8 cellular contexts compared by ENCODE assay signal in the genomic region with DNA sequence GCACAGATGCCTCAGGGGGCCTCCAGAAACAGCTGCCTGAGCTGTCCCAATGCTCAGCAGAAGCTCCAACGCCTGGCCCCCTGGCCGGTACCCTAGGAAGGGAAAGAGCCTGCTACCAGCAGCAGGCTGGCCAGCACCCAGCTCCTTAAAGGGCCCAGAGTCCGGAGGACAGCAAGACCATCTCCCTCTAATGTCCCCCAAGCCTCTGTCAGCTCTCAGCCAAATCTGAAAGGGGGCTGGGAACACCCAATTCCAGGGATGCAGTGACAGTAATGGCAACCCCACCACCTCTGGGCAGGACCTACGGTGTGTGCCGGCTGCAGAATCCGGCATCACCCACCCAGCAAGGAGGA. TPM values are rescaled to one million over a fixed set of nuclear protein-coding genes. Genes with fewer than 3 reads are reported as not detected.
DNase-seq lines count a peak whose midpoint lies in the region; ATAC-seq and TF ChIP-seq lines count a peak whose summit lies in the region.
"Had no signal": no experiment of that assay in that cellular context is flagged by ENCODE, and none has a peak within 500 bp of the region (broad histone marks: within the 10 kb centered on the region; RNA-seq: fewer than 3 reads in every experiment).

No MANE protein-coding gene starts in this region.

- H3K4me1 Mint-ChIP-seq in GM23338, result peaks cover 52% of the 10 kb centered on the region
- H3K4me1 Mint-ChIP-seq in stimulated activated effector memory CD8-positive, alpha-beta T cell treated with anti-CD3 and anti-CD28 coated beads, Interleukin-12 subunit alpha, Interleukin-12 subunit beta, amount 100 ng/mL, for 72 hours, result peaks cover 75% of the 10 kb centered on the region

- TF ChIP-seq POLR2A in erythroblast (IDR thresholded peaks at IDR 0.05; ENCODE audit: low read length), result no peak

- peak overlapping the region; percentile 68; the same call in 1 of the 2 replicates for H3K27ac ChIP-seq in GM23338 (ENCODE audit: low read depth)
- H3K27ac ChIP-seq in SU-DHL-6 (ENCODE audit: low read depth, low read length), result peak overlapping the region; percentile 99

- peaks cover 20% of the 10 kb centered on the region for H3K27me3 Mint-ChIP-seq in GM23338 (ENCODE audit: insufficient read depth, low read depth, poor library complexity)

- no peaks in the 10 kb centered on the region; the same call in 2 of the 3 replicates for H3K36me3 Mint-ChIP-seq in GM23338 (ENCODE audit: low read depth)
- peaks cover 84% of the 10 kb centered on the region for H3K36me3 Mint-ChIP-seq in stimulated activated effector memory CD8-positive, alpha-beta T cell treated with anti-CD3 and anti-CD28 coated beads, Interleukin-12 subunit alpha, Interleukin-12 subunit beta, amount 100 ng/mL, for 72 hours

- H3K4me2 ChIP-seq in GM23338, result peak overlapping the region; percentile 49; the same call in 1 of the 2 replicates
- peak overlapping the region; percentile 98 for H3K4me2 ChIP-seq in SU-DHL-6 (ENCODE audit: low read depth, low read length, poor library complexity, severe bottlenecking)

- no peaks in the 10 kb centered on the region for H3K9me3 ChIP-seq in SU-DHL-6 (ENCODE audit: insufficient read depth, low read length)
- no peaks in the 10 kb centered on the region for H3K9me3 ChIP-seq in MG63

- H3K9ac ChIP-seq in SU-DHL-6 (ENCODE audit: low read length), result peak overlapping the region; percentile 94

- TF ChIP-seq CTCF in GM23338 (conservative IDR thresholded peaks at IDR 0.05; ENCODE audit: low read depth in 2 of 2) (no peak), SU-DHL-6 (IDR thresholded peaks at IDR 0.05; ENCODE audit: insufficient read depth, low read length, poor library complexity, severe bottlenecking) (no peak), foreskin fibroblast (IDR thresholded peaks at IDR 0.05; ENCODE audit: low read depth, low read length) (no peak)

- no peaks in the 10 kb centered on the region for H3K27me3 ChIP-seq in GM23338 (ENCODE audit: insufficient read depth)
- H3K27me3 ChIP-seq in SU-DHL-6 (ENCODE audit: low read length), result no peaks in the 10 kb centered on the region
- H3K27me3 ChIP-seq in MG63, result no peaks in the 10 kb centered on the region

- peak overlapping the region; percentile 21; the same call in 2 of the 3 replicates for H3K4me3 Mint-ChIP-seq in GM23338
- peak overlapping the region; percentile 99 for H3K4me3 Mint-ChIP-seq in stimulated activated effector memory CD8-positive, alpha-beta T cell treated with anti-CD3 and anti-CD28 coated beads, Interleukin-12 subunit alpha, Interleukin-12 subunit beta, amount 100 ng/mL, for 72 hours

- H3K36me3 ChIP-seq in GM23338 (ENCODE audit: insufficient read depth) (no peaks in the 10 kb centered on the region), SU-DHL-6 (ENCODE audit: low read length) (no peaks in the 10 kb centered on the region), MG63 (peaks cover 30% of the 10 kb centered on the region)

- no peak for ATAC-seq in GM23338
- no peak for ATAC-seq in stimulated activated effector memory CD8-positive, alpha-beta T cell treated with anti-CD3 and anti-CD28 coated beads, Interleukin-12 subunit alpha, Interleukin-12 subunit beta, amount 100 ng/mL, for 72 hours

- peaks cover 5% of the 10 kb centered on the region for H3F3A ChIP-seq in GM23338 (replicated peaks; ENCODE audit: low read depth)
- H3F3A ChIP-seq in SU-DHL-6 (ENCODE audit: insufficient read depth), result peaks cover 43% of the 10 kb centered on the region

- peaks cover 20% of the 10 kb centered on the region for H3K4me1 ChIP-seq in GM23338 (ENCODE audit: insufficient read depth)

- peak overlapping the region; percentile 36; the same call in 1 of the 2 replicates for H3K4me3 ChIP-seq in GM23338
- peak overlapping the region; percentile 73 for H3K4me3 ChIP-seq in SU-DHL-6 (ENCODE audit: insufficient read depth, low read length, poor library complexity, severe bottlenecking)
- H3K4me3 ChIP-seq in foreskin fibroblast (ENCODE audit: low read depth in 1 of 2, low read length in 2 of 2), result no peak overlapping the region
- H3K4me3 ChIP-seq in MG63, result no peak overlapping the region

- H2AFZ ChIP-seq in GM23338, result no peak overlapping the region
- no peak overlapping the region for H2AFZ ChIP-seq in SU-DHL-6 (ENCODE audit: low read depth, low read length, severe bottlenecking)

- peak overlapping the region; percentile 48 for H3K27ac Mint-ChIP-seq in GM23338
- H3K27ac Mint-ChIP-seq in stimulated activated effector memory CD8-positive, alpha-beta T cell treated with anti-CD3 and anti-CD28 coated beads, Interleukin-12 subunit alpha, Interleukin-12 subunit beta, amount 100 ng/mL, for 72 hours, result peak overlapping the region; percentile 99

- peaks cover 86% of the 10 kb centered on the region for H3K79me2 ChIP-seq in GM23338 (replicated peaks; ENCODE audit: insufficient read depth)
- H3K79me2 ChIP-seq in SU-DHL-6 (ENCODE audit: insufficient read depth, low read length), result peaks cover 91% of the 10 kb centered on the region

- DNase-seq in GM23338 (ENCODE audit: low spot score), result no peak
- peak; percentile 40 to 52 for DNase-seq in erythroblast (lab: John Stamatoyannopoulos, UW)
- DNase-seq in stimulated activated effector memory CD8-positive, alpha-beta T cell treated with anti-CD3 and anti-CD28 coated beads, Interleukin-12 subunit alpha, Interleukin-12 subunit beta, amount 100 ng/mL, for 72 hours (ENCODE audit: low spot score in 2 of 2), result no peak
- no peak for DNase-seq in foreskin fibroblast
- DNase-seq in OCI-M1 (lab: John Stamatoyannopoulos, UW), result no peak
- no peak for DNase-seq in MG63
- DNase-seq: amniotic stem cell had no signal

- no peaks in the 10 kb centered on the region for H3K9me2 ChIP-seq in GM23338 (ENCODE audit: insufficient read depth)
- no peaks in the 10 kb centered on the region for H3K9me2 ChIP-seq in SU-DHL-6 (replicated peaks; ENCODE audit: insufficient read depth, low read length)

- H3K9me3 Mint-ChIP-seq in GM23338, result no peaks in the 10 kb centered on the region
- no peaks in the 10 kb centered on the region for H3K9me3 Mint-ChIP-seq in stimulated activated effector memory CD8-positive, alpha-beta T cell treated with anti-CD3 and anti-CD28 coated beads, Interleukin-12 subunit alpha, Interleukin-12 subunit beta, amount 100 ng/mL, for 72 hours

- H4K20me1 ChIP-seq in GM23338 (replicated peaks; ENCODE audit: insufficient read depth) (peaks cover 51% of the 10 kb centered on the region), SU-DHL-6 (ENCODE audit: low read depth, low read length) (no peaks in the 10 kb centered on the region)

TF ChIP-seq in GM23338, 12 proteins besides CTCF, POLR2A, EP300 and RAD21 (continues in another document):
- no peak for TF ChIP-seq JUNB (IDR thresholded peaks at IDR 0.05; ENCODE audit: unreplicated experiment)
- TF ChIP-seq EZH2 (IDR thresholded peaks at IDR 0.05; ENCODE audit: low read depth, unreplicated experiment), result no peak
- TF ChIP-seq CREB1 (CRISPR knock-in tag; IDR thresholded peaks at IDR 0.05; ENCODE audit: low read depth), result no peak

RNA-seq across cellular contexts. Expression of a gene that starts 4.2 kb away (rescaled TPM):
- total RNA-seq in GM23338 (2014; rRNA removed; shearing (Covaris generic)), result 62.5 and 70.8 TPM in 2 replicates
- 22.2 and 24.9 TPM in 2 replicates for polyA plus RNA-seq in GM23338 (2016; fragmentation: Nextera tagmentation; extraction: Ambion mirVana)
- 59.5 and 102 TPM in 2 replicates for total RNA-seq in MG63 (2014; rRNA removed; shearing (Covaris generic); ENCODE audit: low replicate concordance)

RNA-seq across cellular contexts. Expression of a gene that starts 25.3 kb away (rescaled TPM):
- total RNA-seq in GM23338 (2014; rRNA removed; shearing (Covaris generic)), result 91.0 and 91.1 TPM in 2 replicates
- polyA plus RNA-seq in GM23338 (2016; fragmentation: Nextera tagmentation; extraction: Ambion mirVana), result 81.9 and 83.6 TPM in 2 replicates
- 64.6 and 122 TPM in 2 replicates for total RNA-seq in MG63 (2014; rRNA removed; shearing (Covaris generic); ENCODE audit: low replicate concordance)

RNA-seq across cellular contexts. Expression of a gene that starts 26.0 kb away (rescaled TPM):
- total RNA-seq in GM23338 (2014; rRNA removed; shearing (Covaris generic)), result 2.9 and 3.2 TPM in 2 replicates
- 1.1 and 1.7 TPM in 2 replicates for polyA plus RNA-seq in GM23338 (2016; fragmentation: Nextera tagmentation; extraction: Ambion mirVana)
- total RNA-seq in MG63 (2014; rRNA removed; shearing (Covaris generic); ENCODE audit: low replicate concordance), result 0.16 TPM in 1 of 2 replicates, not detected in the other

RNA-seq across cellular contexts. Expression of a gene that starts 29.2 kb away (rescaled TPM):
- total RNA-seq in GM23338 (2014; rRNA removed; shearing (Covaris generic)), result 11.3 and 17.2 TPM in 2 replicates
- 2.3 and 3.4 TPM in 2 replicates for polyA plus RNA-seq in GM23338 (2016; fragmentation: Nextera tagmentation; extraction: Ambion mirVana)
- 0.89 TPM in 1 of 2 replicates, not detected in the other for total RNA-seq in MG63 (2014; rRNA removed; shearing (Covaris generic); ENCODE audit: low replicate concordance)

RNA-seq across cellular contexts. Expression of a gene that starts 45.3 kb away (rescaled TPM):
- 0.12 and 2.1 TPM in 2 replicates for total RNA-seq in GM23338 (2014; rRNA removed; shearing (Covaris generic))
- polyA plus RNA-seq in GM23338 (2016; fragmentation: Nextera tagmentation; extraction: Ambion mirVana), result 0.12 and 0.16 TPM in 2 replicates
- 3.9 and 11.8 TPM in 2 replicates for total RNA-seq in MG63 (2014; rRNA removed; shearing (Covaris generic); ENCODE audit: low replicate concordance)

Comparison
In these comparisons a context has a peak if more than half of its experiments do, and no peak if none do; other contexts are left out.
1. DNase-seq: peak in erythroblast (2 of 2); none in GM23338 (single experiment), stimulated activated effector memory CD8-positive, alpha-beta T cell treated with anti-CD3 and anti-CD28 coated beads, Interleukin-12 subunit alpha, Interleukin-12 subunit beta, amount 100 ng/mL, for 72 hours (0 of 2), foreskin fibroblast (0 of 2), OCI-M1 (single experiment) and MG63 (single experiment).
2. H3K4me3 ChIP-seq: peak in GM23338 (single experiment) and SU-DHL-6 (single experiment); none in foreskin fibroblast (0 of 2) and MG63 (single experiment).